ENCODE assay signal across 12 cellular contexts in genomic region chr10:34370121-34370520, GRCh38.
DNase-seq lines count a peak whose midpoint lies in the region; ATAC-seq, FAIRE-seq and TF ChIP-seq lines count a peak whose summit lies in the region.
"Had no signal": no experiment of that assay in that cellular context is flagged by ENCODE, and none has a peak within 500 bp of the region (broad histone marks: within the 10 kb centered on the region; RNA-seq: fewer than 3 reads in every experiment).

No MANE protein-coding gene starts in this region.

- TF ChIP-seq POLR2A in GM12891 (IDR thresholded peaks at IDR 0.05; ENCODE audit: low read depth, low read length): no peak

- DNase-seq in GM12891 (ENCODE audit: insufficient read length, low spot score) (no peak), NAMALWA (ENCODE audit: low spot score) (peak; percentile 3)
- DNase-seq: BE2C; Caco-2; CD8-positive, alpha-beta memory T cell; DMS53 had no signal

- no peak for FAIRE-seq in GM12891 (lab: Jason Lieb, UNC)

- ATAC-seq in HG02610 (IDR thresholded peaks at IDR 0.05; ENCODE audit: unreplicated experiment) (peak; percentile 39), HG02852 (IDR thresholded peaks at IDR 0.05; ENCODE audit: unreplicated experiment) (no peak), GM18870 (IDR thresholded peaks at IDR 0.05; ENCODE audit: unreplicated experiment) (no peak), HG03139 (IDR thresholded peaks at IDR 0.05; ENCODE audit: unreplicated experiment) (no peak)
- ATAC-seq: A549, HCT116 had no signal

TF ChIP-seq in GM12891, 5 proteins besides CTCF, POLR2A, EP300 and RAD21:
- TF ChIP-seq SPI1 (IDR thresholded peaks at IDR 0.05; ENCODE audit: low read depth, low read length) (0 out of 2 replicates have a peak, but pooled peaks have one; percentile 29), POU2F2 (IDR thresholded peaks at IDR 0.05; ENCODE audit: low read depth, low read length) (no peak), POLR2AphosphoS5 (IDR thresholded peaks at IDR 0.05; ENCODE audit: low read depth, low read length) (no peak), PAX5 (IDR thresholded peaks at IDR 0.05; ENCODE audit: insufficient read depth, low read length, severe bottlenecking) (no peak)
